8 cellular contexts compared by ENCODE assay signal in the genomic region with DNA sequence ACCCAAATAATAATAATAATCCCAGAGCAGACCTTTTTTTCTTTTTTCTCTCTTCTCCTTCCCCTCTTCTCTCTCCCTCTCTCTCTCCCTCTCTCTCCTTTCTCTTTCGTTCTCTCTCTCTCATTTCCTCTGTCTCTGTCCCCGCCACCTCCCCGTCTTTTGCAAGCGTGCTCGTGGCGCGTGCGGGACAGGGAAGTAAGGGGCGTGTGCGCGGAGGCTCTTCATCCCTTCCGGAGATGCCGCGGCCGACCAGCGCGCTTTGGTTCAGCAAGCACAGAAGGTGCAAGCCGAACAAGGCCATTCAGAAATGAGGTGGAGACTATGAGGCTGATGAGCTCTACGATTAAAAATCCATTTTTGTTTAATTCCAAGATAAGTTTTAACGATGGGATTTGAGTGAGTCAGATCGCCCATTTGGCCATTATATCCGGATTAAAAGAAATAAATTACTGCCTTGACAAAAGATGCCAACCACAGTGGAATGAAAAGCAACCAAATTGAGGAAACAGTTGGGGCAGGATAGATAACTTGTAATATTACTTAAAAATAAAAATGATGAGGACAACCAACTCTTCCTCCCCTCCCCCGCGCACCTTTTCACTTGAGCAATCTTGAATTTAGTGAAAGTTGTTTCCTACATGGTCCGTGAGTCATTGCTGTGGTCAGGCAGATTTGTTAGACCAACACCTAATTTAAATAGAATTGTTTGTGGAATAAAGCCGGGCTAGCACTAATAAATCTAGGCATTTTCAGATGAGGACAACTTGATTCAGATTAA.
DNase-seq lines count a peak whose midpoint lies in the region; ATAC-seq and TF ChIP-seq lines count a peak whose summit lies in the region.

No MANE protein-coding gene starts in this region.

- TF ChIP-seq EP300 in Ishikawa (IDR thresholded peaks at IDR 0.05; ENCODE audit: borderline replicate concordance), result peak; percentile 27; the same call in 1 of the 2 replicates

- peak; percentile 81 for DNase-seq in activated CD4-positive, alpha-beta T cell treated with anti-CD3 and anti-CD28 coated beads for 48 hours
- DNase-seq in memory B cell (ENCODE audit: low spot score in 2 of 2), result peak; percentile 15 to 17
- DNase-seq in stimulated activated CD8-positive, alpha-beta memory T cell treated with anti-CD3 and anti-CD28 coated beads, Interleukin-4, amount 100 ng/mL, for 24 hours (ENCODE audit: low read depth), result peak; percentile 42
- DNase-seq in foreskin melanocyte, result no peak
- DNase-seq in DMS79 treated with DMSO at 0.1 percent for 48 hours (lab: John Stamatoyannopoulos, UW), result no peak

- peak overlapping the region; percentile 84 for H3K27ac Mint-ChIP-seq in memory B cell

- no peak for TF ChIP-seq RAD21 in Ishikawa (IDR thresholded peaks at IDR 0.05; ENCODE audit: low read depth)

- no peaks in the 10 kb centered on the region for H3K27me3 Mint-ChIP-seq in memory B cell

- H3K4me1 ChIP-seq in BLaER1 treated with 17β-estradiol and CSF1 and Interleukin-3, amounts not matched to agents 10 nM and 100 nM, result peaks cover 19 to 52% (median 28%) of the 10 kb centered on the region in 10 experiments
- H3K4me1 ChIP-seq in duodenal mucosa (ENCODE audit: control insufficient read depth in 1 of 2, insufficient read depth in 2 of 2, low read length in 2 of 2), result peaks cover 7 to 8% of the 10 kb centered on the region in 2 donors

- no peaks in the 10 kb centered on the region for H3K9me3 Mint-ChIP-seq in memory B cell

- peaks cover 1% of the 10 kb centered on the region for H3K36me3 Mint-ChIP-seq in memory B cell

- H3K9me3 ChIP-seq in BLaER1 treated with 17β-estradiol and CSF1 and Interleukin-3, amounts not matched to agents 10 nM and 100 nM (replicated peaks in 1 of 11), result no peaks in the 10 kb centered on the region
- H3K9me3 ChIP-seq in duodenal mucosa (ENCODE audit: control insufficient read depth in 1 of 2, low read length in 2 of 2), result no peaks in the 10 kb centered on the region

- peak overlapping the region; percentile 61 to 88 (median 72); a peak in 19 of 20 replicates for H3K4me3 ChIP-seq in BLaER1 treated with 17β-estradiol and CSF1 and Interleukin-3, amounts not matched to agents 10 nM and 100 nM
- peak overlapping the region; percentile 78 to 80 for H3K4me3 ChIP-seq in duodenal mucosa (ENCODE audit: low read depth in 1 of 2, low read length in 2 of 2)

- no peaks in the 10 kb centered on the region for H3K36me3 ChIP-seq in BLaER1 treated with 17β-estradiol and CSF1 and Interleukin-3, amounts not matched to agents 10 nM and 100 nM
- H3K36me3 ChIP-seq in duodenal mucosa (ENCODE audit: control insufficient read depth in 1 of 2, insufficient read depth in 2 of 2, low read length in 2 of 2), result no peaks in the 10 kb centered on the region

- peak overlapping the region in 3 of 11 experiments; percentile 66 to 73 (median 70); a peak in 4 of 22 replicates for H3K27ac ChIP-seq in BLaER1 treated with 17β-estradiol and CSF1 and Interleukin-3, amounts not matched to agents 10 nM and 100 nM
- H3K27ac ChIP-seq in duodenal mucosa (ENCODE audit: low read depth, low read length), result peak overlapping the region; percentile 74

- H3K4me2 ChIP-seq in BLaER1 treated with 17β-estradiol and CSF1 and Interleukin-3, amounts not matched to agents 10 nM and 100 nM, result peak overlapping the region; percentile 93 to 99 (median 96)

- peak; percentile 58 for ATAC-seq in memory B cell (ENCODE audit: low read depth)

- peaks cover 47% of the 10 kb centered on the region for H3K4me1 Mint-ChIP-seq in memory B cell

- H3K4me3 Mint-ChIP-seq in memory B cell, result peak overlapping the region; percentile 92

- H3K27me3 ChIP-seq in BLaER1 treated with 17β-estradiol and CSF1 and Interleukin-3, amounts not matched to agents 10 nM and 100 nM, result peaks cover 20 to 69% (median 62%) of the 10 kb centered on the region in 11 experiments
- peaks cover 10 to 17% of the 10 kb centered on the region in 2 donors for H3K27me3 ChIP-seq in duodenal mucosa (ENCODE audit: control insufficient read depth in 1 of 2, insufficient read depth in 2 of 2, low read length in 2 of 2)

- peak overlapping the region in 5 of 11 experiments; percentile 71 to 83 (median 77); a peak in 8 of 22 replicates for H3K9ac ChIP-seq in BLaER1 treated with 17β-estradiol and CSF1 and Interleukin-3, amounts not matched to agents 10 nM and 100 nM
- peak overlapping the region; percentile 66 to 79 for H3K9ac ChIP-seq in duodenal mucosa (ENCODE audit: low read depth in 1 of 2, low read length in 2 of 2)

- H4K20me1 ChIP-seq in BLaER1 treated with 17β-estradiol and CSF1 and Interleukin-3, amounts not matched to agents 10 nM and 100 nM, result peaks cover 0 to 4% (median 0%) of the 10 kb centered on the region in 11 experiments; a peak in 1 of 22 replicates

TF ChIP-seq in Ishikawa, 13 proteins besides CTCF, POLR2A, EP300 and RAD21:
- TF ChIP-seq, protein P1, sequence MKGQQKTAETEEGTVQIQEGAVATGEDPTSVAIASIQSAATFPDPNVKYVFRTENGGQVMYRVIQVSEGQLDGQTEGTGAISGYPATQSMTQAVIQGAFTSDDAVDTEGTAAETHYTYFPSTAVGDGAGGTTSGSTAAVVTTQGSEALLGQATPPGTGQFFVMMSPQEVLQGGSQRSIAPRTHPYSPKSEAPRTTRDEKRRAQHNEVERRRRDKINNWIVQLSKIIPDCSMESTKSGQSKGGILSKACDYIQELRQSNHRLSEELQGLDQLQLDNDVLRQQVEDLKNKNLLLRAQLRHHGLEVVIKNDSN (IDR thresholded peaks at IDR 0.05), result no peak
- TF ChIP-seq TEAD4 (IDR thresholded peaks at IDR 0.05) (0 out of 2 replicates have a peak, but pooled peaks have one; percentile 3), CREB1 (IDR thresholded peaks at IDR 0.05; ENCODE audit: low read depth) (no peak), CEBPB (IDR thresholded peaks at IDR 0.05) (peak; percentile 51), EGR1 (IDR thresholded peaks at IDR 0.05) (no peak), TCF12 (IDR thresholded peaks at IDR 0.05; ENCODE audit: low read depth) (peak; percentile 53; the same call in 1 of the 2 replicates), TAF1 (IDR thresholded peaks at IDR 0.05; ENCODE audit: low read depth) (no peak), YY1 (IDR thresholded peaks at IDR 0.05; ENCODE audit: low read depth) (no peak)
- TF ChIP-seq, protein P2, sequence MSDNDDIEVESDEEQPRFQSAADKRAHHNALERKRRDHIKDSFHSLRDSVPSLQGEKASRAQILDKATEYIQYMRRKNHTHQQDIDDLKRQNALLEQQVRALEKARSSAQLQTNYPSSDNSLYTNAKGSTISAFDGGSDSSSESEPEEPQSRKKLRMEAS (IDR thresholded peaks at IDR 0.05), result 0 out of 2 replicates have a peak, but pooled peaks have one; percentile 20

Comparison
In these comparisons a context has a peak if more than half of its experiments do, and no peak if none do; other contexts are left out.
1. DNase-seq: peak in activated CD4-positive, alpha-beta T cell treated with anti-CD3 and anti-CD28 coated beads for 48 hours (single experiment), memory B cell (2 of 2) and stimulated activated CD8-positive, alpha-beta memory T cell treated with anti-CD3 and anti-CD28 coated beads, Interleukin-4, amount 100 ng/mL, for 24 hours (single experiment); none in foreskin melanocyte (single experiment) and DMS79 treated with DMSO at 0.1 percent for 48 hours (single experiment).